Comparison of ENCODE assay signal across 20 cellular contexts in genomic region chr18:35888329-35888728, GRCh38.
DNase-seq lines count a peak whose midpoint lies in the region; ATAC-seq and TF ChIP-seq lines count a peak whose summit lies in the region.
"Had no signal": no experiment of that assay in that cellular context is flagged by ENCODE, and none has a peak within 500 bp of the region (broad histone marks: within the 10 kb centered on the region; RNA-seq: fewer than 3 reads in every experiment).

No MANE protein-coding gene starts in this region.

- H2BK5ac ChIP-seq in H9 (ENCODE audit: insufficient read length, low read length) = no peak overlapping the region

- H3K27ac ChIP-seq in H9 (ENCODE audit: insufficient read length, low read depth, low read length) (no peak overlapping the region), iPS-20b (ENCODE audit: low read length) (no peak overlapping the region)
- H3K27ac ChIP-seq: BLaER1, GM23248, SJCRH30 had no signal

- no peaks in the 10 kb centered on the region for H3K36me3 ChIP-seq in iPS-20b (ENCODE audit: insufficient read depth, low read depth, low read length)
- H3K36me3 ChIP-seq: BLaER1, SJCRH30 had no signal

- no peak overlapping the region for H3K14ac ChIP-seq in H9 (ENCODE audit: insufficient read depth, low read length)

- H2AFZ ChIP-seq in H9 (ENCODE audit: low read length) = no peak overlapping the region
- H2AFZ ChIP-seq: GM23248 had no signal

- H3K4me2 ChIP-seq in H9 (ENCODE audit: insufficient read depth, insufficient read length, low read length) = no peak overlapping the region
- H3K4me2 ChIP-seq: BLaER1 had no signal

- H3K4me1 ChIP-seq in H9 (ENCODE audit: insufficient read depth, low read length) (peaks cover 7% of the 10 kb centered on the region; the same call in 1 of the 2 replicates), iPS-20b (ENCODE audit: insufficient read depth, low read length) (peaks cover 6% of the 10 kb centered on the region)
- H3K4me1 ChIP-seq: BLaER1, SJCRH30 had no signal

- H3K18ac ChIP-seq in H9 (ENCODE audit: insufficient read length, low read depth, low read length) = no peak overlapping the region

- H3K4me1 Mint-ChIP-seq in H9 = peaks cover 32 to 35% of the 10 kb centered on the region in 2 experiments
- no peaks in the 10 kb centered on the region for H3K4me1 Mint-ChIP-seq in activated CD8-positive, alpha-beta T cell treated with anti-CD3 and anti-CD28 coated beads for 36 hours (ENCODE audit: low read depth)

- H2BK120ac ChIP-seq in H9 (ENCODE audit: low read depth, low read length, poor library complexity, severe bottlenecking) = no peak overlapping the region

- peaks cover 16 to 22% (median 20%) of the 10 kb centered on the region in 3 experiments for H3K36me3 Mint-ChIP-seq in H9 (ENCODE audit: insufficient read depth in 1 of 3, low read depth in 3 of 3)
- H3K36me3 Mint-ChIP-seq in activated CD8-positive, alpha-beta T cell treated with anti-CD3 and anti-CD28 coated beads for 36 hours (ENCODE audit: low read depth) = no peaks in the 10 kb centered on the region

- peak overlapping the region; percentile 12 to 58 (median 51); a peak in 6 of 7 replicates for H3K27ac Mint-ChIP-seq in H9
- H3K27ac Mint-ChIP-seq in activated CD8-positive, alpha-beta T cell treated with anti-CD3 and anti-CD28 coated beads for 36 hours = no peak overlapping the region
- H3K27ac Mint-ChIP-seq: CD4-positive, alpha-beta T cell had no signal

- no peak overlapping the region for H2AK5ac ChIP-seq in H9 (ENCODE audit: insufficient read length, low read length)

- H3K9me3 ChIP-seq in H9 (ENCODE audit: control insufficient read depth, low read depth, low read length) (no peaks in the 10 kb centered on the region), iPS-20b (ENCODE audit: insufficient read depth, low read depth, low read length) (no peaks in the 10 kb centered on the region)
- H3K9me3 ChIP-seq: BLaER1, SJCRH30 had no signal

- intact Hi-C loops in activated CD8-positive, alpha-beta T cell treated with anti-CD3 and anti-CD28 coated beads for 36 hours (cut with micrococcal nuclease) = no loop called here

- H3K27me3 Mint-ChIP-seq in H9 (ENCODE audit: low read depth) = no peaks in the 10 kb centered on the region
- peaks cover 2% of the 10 kb centered on the region for H3K27me3 Mint-ChIP-seq in activated CD8-positive, alpha-beta T cell treated with anti-CD3 and anti-CD28 coated beads for 36 hours

- no peak overlapping the region for H3K4ac ChIP-seq in H9 (ENCODE audit: low read depth, low read length)

- H4K8ac ChIP-seq in H9 (replicated peaks; ENCODE audit: insufficient read length, low read depth, low read length) = no peak overlapping the region

- no peak for TF ChIP-seq CTCF in H9 (conservative IDR thresholded peaks at IDR 0.05)
- no peak for TF ChIP-seq CTCF in activated CD8-positive, alpha-beta T cell treated with anti-CD3 and anti-CD28 coated beads for 36 hours (IDR thresholded peaks at IDR 0.05)

- H3K23me2 ChIP-seq in H9 (ENCODE audit: insufficient read length, low read depth, low read length, poor library complexity, severe bottlenecking) = no peaks in the 10 kb centered on the region

- no peak overlapping the region for H3K4me3 ChIP-seq in iPS-20b (ENCODE audit: low read length)
- H3K4me3 ChIP-seq: BLaER1, GM23248, SJCRH30 had no signal

- H3K9me3 Mint-ChIP-seq in H9 = peaks cover 14 to 15% of the 10 kb centered on the region in 2 experiments
- H3K9me3 Mint-ChIP-seq in activated CD8-positive, alpha-beta T cell treated with anti-CD3 and anti-CD28 coated beads for 36 hours = peaks cover 7% of the 10 kb centered on the region

- H3K27me3 ChIP-seq in H9 (ENCODE audit: insufficient read depth, low read length) (no peaks in the 10 kb centered on the region), iPS-20b (ENCODE audit: insufficient read depth, low read length) (no peaks in the 10 kb centered on the region)
- H3K27me3 ChIP-seq: BLaER1, SJCRH30 had no signal

- no peak overlapping the region for H4K5ac ChIP-seq in H9 (ENCODE audit: insufficient read length, low read depth, low read length)

- H3K9ac ChIP-seq in H9 (ENCODE audit: extremely low read depth, insufficient read length, low read length) (no peak overlapping the region), iPS-20b (ENCODE audit: low read depth, low read length) (0 out of 2 replicates have a peak overlapping the region, but pooled peaks have one; percentile 10)
- H3K9ac ChIP-seq: BLaER1, GM23248 had no signal

- DNase-seq in ELF-1 (ENCODE audit: low read depth, low spot score) (peak; percentile 84), H9 (no peak), NCI-H69 (lab: John Stamatoyannopoulos, UW) (peak; percentile 89), inferior parietal cortex (ENCODE audit: extremely low spot score) (no peak)
- DNase-seq in activated CD8-positive, alpha-beta T cell treated with anti-CD3 and anti-CD28 coated beads for 36 hours = no peak
- DNase-seq in activated CD8-positive, alpha-beta memory T cell treated with anti-CD3 and anti-CD28 coated beads, Interleukin-2, amount 50 U/mL, for 4 hours = no peak
- DNase-seq: CD4-positive, alpha-beta T cell; COR-L47; DMS79; GM23248; Kasumi-1; NCI-H1694; NCI-H524; NCI-H82; OCI-M1; SJCRH30; T-helper 1 cell had no signal

- no peak for ATAC-seq in activated CD8-positive, alpha-beta T cell treated with anti-CD3 and anti-CD28 coated beads for 36 hours
- ATAC-seq: HCT116 had no signal

- no peak overlapping the region for H2BK15ac ChIP-seq in H9 (ENCODE audit: low read depth, low read length)

- H4K20me1 ChIP-seq in H9 (ENCODE audit: control insufficient read depth, insufficient read depth, insufficient read length) = no peaks in the 10 kb centered on the region
- H4K20me1 ChIP-seq: BLaER1 had no signal

- no peaks in the 10 kb centered on the region for H3K79me1 ChIP-seq in H9 (ENCODE audit: insufficient read depth, low read depth, low read length, poor library complexity, severe bottlenecking)

- H2BK20ac ChIP-seq in H9 (ENCODE audit: low read depth, low read length, poor library complexity, severe bottlenecking) = no peak overlapping the region

- POLR2A ChIA-PET in activated CD8-positive, alpha-beta T cell treated with anti-CD3 and anti-CD28 coated beads for 36 hours (lab: Charles Lee) = no interaction called here

- H4K91ac ChIP-seq in H9 (ENCODE audit: insufficient read length, low read depth, low read length) = no peak overlapping the region

- no peak overlapping the region for H2BK12ac ChIP-seq in H9 (ENCODE audit: insufficient read length, low read depth, low read length)

- WGBS in H9 (ENCODE audit: extremely low coverage, insufficient read length, low lambda C conversion rate) = no CpG with 5 or more reads among the region's 5 CpGs

- H3K79me2 ChIP-seq in H9 (ENCODE audit: insufficient read depth, low read length) = no peaks in the 10 kb centered on the region

- H3K56ac ChIP-seq in H9 (ENCODE audit: insufficient read length, low read depth, low read length) = no peak overlapping the region

- CTCF ChIA-PET in activated CD8-positive, alpha-beta T cell treated with anti-CD3 and anti-CD28 coated beads for 36 hours (lab: Charles Lee) = no interaction called here

- H3K23ac ChIP-seq in H9 (ENCODE audit: insufficient read length, low read depth, low read length) = no peak overlapping the region

- no peak overlapping the region for H3T11ph ChIP-seq in H9 (ENCODE audit: low read length)

- H3K4me3 Mint-ChIP-seq in H9 = no peak overlapping the region
- H3K4me3 Mint-ChIP-seq in activated CD8-positive, alpha-beta T cell treated with anti-CD3 and anti-CD28 coated beads for 36 hours = no peak overlapping the region
- H3K4me3 Mint-ChIP-seq: CD4-positive, alpha-beta T cell had no signal

Comparison
In these comparisons a context has a peak if more than half of its experiments do, and no peak if none do; other contexts are left out.
1. DNase-seq: peak in ELF-1 (single experiment) and NCI-H69 (single experiment); none in H9 (single experiment), activated CD8-positive, alpha-beta T cell treated with anti-CD3 and anti-CD28 coated beads for 36 hours (single experiment), inferior parietal cortex (single experiment) and activated CD8-positive, alpha-beta memory T cell treated with anti-CD3 and anti-CD28 coated beads, Interleukin-2, amount 50 U/mL, for 4 hours (single experiment).